21 cellular contexts compared by ENCODE assay signal in the genomic region with DNA sequence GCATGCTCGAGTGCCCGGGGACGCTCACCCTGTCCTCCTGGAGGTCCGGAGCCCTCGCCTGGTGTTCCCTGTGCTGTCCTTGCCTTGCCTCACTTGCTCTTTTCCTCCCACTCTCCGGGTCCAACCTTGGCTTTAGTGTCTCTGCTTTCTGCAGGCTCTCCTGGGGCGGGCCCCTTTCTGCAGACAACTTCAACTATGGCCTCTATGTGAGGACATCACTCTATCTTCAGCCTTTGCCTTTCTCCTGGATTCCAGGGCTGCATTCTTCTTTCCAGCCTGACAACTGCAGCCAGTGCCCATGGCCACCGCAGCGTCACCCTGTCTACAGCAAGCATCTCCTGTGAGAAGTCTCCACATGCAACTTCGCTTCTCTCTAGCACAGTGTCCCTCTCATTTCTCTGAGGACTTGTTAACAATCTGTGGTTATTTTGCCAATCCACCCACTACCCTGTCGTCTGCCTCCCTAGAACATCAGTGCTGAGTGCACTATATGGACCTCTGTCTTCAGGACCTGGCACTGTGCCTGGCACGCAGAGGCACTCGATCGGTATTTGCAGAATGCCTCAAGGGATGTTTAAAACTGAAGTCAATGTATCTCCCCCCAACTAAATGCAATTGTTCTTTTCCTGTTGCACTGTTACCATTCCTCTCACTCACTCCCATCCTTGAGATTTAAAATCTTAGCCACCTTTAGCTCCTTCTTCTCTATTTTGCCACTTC. TPM values are rescaled to one million over a fixed set of nuclear protein-coding genes. Genes with fewer than 3 reads are reported as not detected.
"Had no signal": no experiment of that assay in that cellular context is flagged by ENCODE, and none has a peak within 500 bp of the region (broad histone marks: within the 10 kb centered on the region; RNA-seq: fewer than 3 reads in every experiment).

No MANE protein-coding gene starts in this region.

- DNase-seq: activated CD4-positive, alpha-beta memory T cell treated with anti-CD3 and anti-CD28 coated beads for 36 hours; activated CD4-positive, alpha-beta T cell treated with anti-CD3 and anti-CD28 coated beads for 48 hours; activated effector memory CD4-positive, alpha-beta T cell treated with Interleukin-2 at 50 U/mL for 16 hours; activated naive CD4-positive, alpha-beta T cell treated with anti-CD3 and anti-CD28 coated beads for 36 hours; activated naive CD8-positive, alpha-beta T cell treated with anti-CD3 and anti-CD28 coated beads, Interleukin-2, amount 50 U/mL, for 24 hours; activated T-cell treated with anti-CD3 and anti-CD28 coated beads, Interleukin-2, amount 50 U/mL, for 72 hours; anterior cingulate cortex; body of pancreas; glutamatergic neuron; hippocampal formation; left ventricle myocardium superior; occipital lobe; posterior cingulate gyrus; sigmoid colon; stimulated activated CD4-positive, alpha-beta T cell treated with anti-CD3 and anti-CD28 coated beads, Interleukin-2, amount 100 ng/mL, for 48 hours; stimulated activated CD8-positive, alpha-beta memory T cell treated with anti-CD3 and anti-CD28 coated beads, Interleukin-4, amount 100 ng/mL, for 48 hours; stimulated activated naive CD4-positive, alpha-beta T cell; testis had no signal

- H3K36me3 ChIP-seq: sigmoid colon, vagina had no signal

- H3K4me3 ChIP-seq: body of pancreas, sigmoid colon, testis, vagina had no signal

- H3K27ac ChIP-seq: body of pancreas, sigmoid colon, testis, vagina had no signal

- FAIRE-seq: endometrium, frontal cortex had no signal

- H3K4me1 ChIP-seq: sigmoid colon, testis had no signal

- H3K27me3 ChIP-seq: body of pancreas, sigmoid colon, testis, vagina had no signal

- H3K9me3 ChIP-seq: body of pancreas, sigmoid colon, testis, vagina had no signal

RNA-seq across cellular contexts. Expression of gene FOXC1, which starts 35.9 kb away (rescaled TPM):
- total RNA-seq: activated naive CD4-positive, alpha-beta T cell treated with anti-CD3 and anti-CD28 coated beads for 36 hours had no signal
